ENCODE assay signal across 8 cellular contexts in the genomic region with DNA sequence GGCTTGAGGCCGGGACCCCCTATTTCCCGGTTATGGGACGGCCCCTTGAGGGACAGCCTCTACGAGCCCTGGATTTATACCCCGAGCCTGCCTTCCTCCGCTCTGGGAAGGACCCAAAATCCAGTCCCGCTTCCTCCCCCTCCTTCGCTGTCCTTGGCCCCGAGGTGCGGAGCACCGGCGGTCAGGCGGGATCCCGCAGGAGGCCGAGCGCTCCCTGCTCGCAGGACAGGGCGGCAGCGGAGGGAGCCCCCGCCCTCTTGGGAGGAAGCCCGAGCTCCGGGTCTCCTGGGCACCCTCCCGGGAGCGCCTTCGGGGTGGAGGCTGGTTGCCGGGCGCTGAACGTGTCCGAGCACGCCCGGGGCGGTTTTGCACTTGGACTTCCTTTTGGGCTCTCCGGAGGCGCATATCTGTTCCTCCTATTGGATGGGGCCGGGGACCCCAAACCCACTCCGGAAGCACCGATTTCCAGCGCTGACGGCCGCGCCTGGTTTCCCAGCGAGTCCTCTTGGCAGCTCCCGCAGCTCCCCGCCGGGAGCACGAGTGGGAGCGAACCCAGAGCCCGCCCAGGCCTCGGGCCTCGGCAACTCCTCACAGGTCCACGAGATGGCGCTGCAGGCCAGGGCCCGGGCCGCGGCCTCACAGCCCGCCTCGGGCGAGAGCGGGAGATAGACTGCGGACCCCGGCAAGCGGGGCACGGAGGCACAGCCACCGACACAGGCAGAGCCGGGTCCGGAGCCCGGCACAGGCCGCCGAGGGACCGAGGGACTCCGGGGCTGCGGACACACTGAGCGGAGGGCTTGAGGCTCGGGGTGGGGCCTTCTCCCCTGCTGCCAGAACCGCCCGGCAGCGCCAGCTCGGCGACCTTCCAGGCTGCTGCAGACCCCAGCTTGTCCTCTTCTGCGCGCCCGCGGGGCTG. TPM values are rescaled to one million over a fixed set of nuclear protein-coding genes. Genes with fewer than 3 reads are reported as not detected.
DNase-seq lines count a peak whose midpoint lies in the region; ATAC-seq, FAIRE-seq and TF ChIP-seq lines count a peak whose summit lies in the region.

No MANE protein-coding gene starts in this region.

- peak overlapping the region; percentile 37 to 86 (median 72) for H3K4me3 Mint-ChIP-seq in IgD-negative memory B cell
- H3K4me3 Mint-ChIP-seq in neural progenitor cell = peak overlapping the region; percentile 66

- peak; percentile 94 for DNase-seq in D721Med (ENCODE audit: insufficient read length, low spot score)
- peak; percentile 44 for DNase-seq in RCC 7860 (ENCODE audit: low spot score)
- DNase-seq in activated gamma-delta T cell (lab: John Stamatoyannopoulos, UW) = peak; percentile 55
- peak; percentile 75 to 89 for DNase-seq in foreskin keratinocyte
- peak; percentile 92 for DNase-seq in neural progenitor cell (ENCODE audit: low spot score)

- ATAC-seq in GM21529 (IDR thresholded peaks at IDR 0.05; ENCODE audit: unreplicated experiment) = peak; percentile 60
- peak; percentile 62 for ATAC-seq in foreskin keratinocyte

- H3K36me3 ChIP-seq in neural progenitor cell (no peaks in the 10 kb centered on the region), subcutaneous abdominal adipose tissue (ENCODE audit: control insufficient read depth in 5 of 5, insufficient read depth in 5 of 5, low read length in 5 of 5) (no peaks in the 10 kb centered on the region)

- H2AFZ ChIP-seq in neural progenitor cell (replicated peaks) = peak overlapping the region; percentile 89

- H3K9me3 Mint-ChIP-seq in IgD-negative memory B cell (no peaks in the 10 kb centered on the region), neural progenitor cell (no peaks in the 10 kb centered on the region)

- H3K36me3 Mint-ChIP-seq in IgD-negative memory B cell = no peaks in the 10 kb centered on the region
- H3K36me3 Mint-ChIP-seq in neural progenitor cell = no peaks in the 10 kb centered on the region

- H3K4me3 ChIP-seq in neural progenitor cell (peak overlapping the region; percentile 51), subcutaneous abdominal adipose tissue (ENCODE audit: low read depth in 1 of 5, low read length in 5 of 5) (peak overlapping the region in 4 of 5 donors; percentile 67 to 79 (median 72))

- TF ChIP-seq CTCF in D721Med (IDR thresholded peaks at IDR 0.05; ENCODE audit: insufficient read depth, missing control alignments) = peak; percentile 89
- TF ChIP-seq CTCF in foreskin keratinocyte (conservative IDR thresholded peaks at IDR 0.05) = peak; percentile 98
- TF ChIP-seq CTCF in neural progenitor cell (IDR thresholded peaks at IDR 0.05) = peak; percentile 96

- H3K27me3 ChIP-seq in foreskin keratinocyte (peaks cover 37% of the 10 kb centered on the region), neural progenitor cell (peaks cover 98% of the 10 kb centered on the region), subcutaneous abdominal adipose tissue (ENCODE audit: control insufficient read depth in 5 of 5, insufficient read depth in 4 of 5, low read length in 5 of 5) (peaks cover 0 to 17% (median 7%) of the 10 kb centered on the region in 5 donors)

- peak overlapping the region; percentile 80 for H3K4me2 ChIP-seq in neural progenitor cell

- H3F3A ChIP-seq in neural progenitor cell (ENCODE audit: low read depth) = peaks cover 31% of the 10 kb centered on the region

- no peaks in the 10 kb centered on the region for H3K9me3 ChIP-seq in neural progenitor cell (ENCODE audit: low read depth)
- H3K9me3 ChIP-seq in subcutaneous abdominal adipose tissue (ENCODE audit: control insufficient read depth in 5 of 5, low read length in 5 of 5) = no peaks in the 10 kb centered on the region

- H3K79me2 ChIP-seq in neural progenitor cell (ENCODE audit: low read depth) = no peaks in the 10 kb centered on the region

- H3K4me1 Mint-ChIP-seq in IgD-negative memory B cell (peaks cover 11 to 18% (median 15%) of the 10 kb centered on the region in 3 donors), neural progenitor cell (peaks cover 16% of the 10 kb centered on the region)

- peaks cover 29% of the 10 kb centered on the region for H3K27me3 Mint-ChIP-seq in IgD-negative memory B cell
- peaks cover 47% of the 10 kb centered on the region for H3K27me3 Mint-ChIP-seq in neural progenitor cell (ENCODE audit: insufficient read depth, low read depth)

- peaks cover 37% of the 10 kb centered on the region for H4K20me1 ChIP-seq in neural progenitor cell (ENCODE audit: low read depth)

- H3K27ac ChIP-seq in foreskin keratinocyte (no peak overlapping the region), neural progenitor cell (no peak overlapping the region), subcutaneous abdominal adipose tissue (ENCODE audit: low read depth, low read length) (peak overlapping the region; percentile 79)

- H3K9ac ChIP-seq in neural progenitor cell (no peak overlapping the region), subcutaneous abdominal adipose tissue (ENCODE audit: low read length in 5 of 5) (peak overlapping the region in 4 of 5 donors; percentile 63 to 89 (median 79))

- no peaks in the 10 kb centered on the region for H3K4me1 ChIP-seq in foreskin keratinocyte
- peaks cover 9% of the 10 kb centered on the region for H3K4me1 ChIP-seq in neural progenitor cell
- H3K4me1 ChIP-seq in subcutaneous abdominal adipose tissue (ENCODE audit: control insufficient read depth in 5 of 5, insufficient read depth in 5 of 5, low read length in 5 of 5) = peaks cover 4 to 82% (median 77%) of the 10 kb centered on the region in 5 donors

- H3K27ac Mint-ChIP-seq in IgD-negative memory B cell = peak overlapping the region in 1 of 3 donors; percentile 31
- no peak overlapping the region for H3K27ac Mint-ChIP-seq in neural progenitor cell

- FAIRE-seq in D721Med (lab: Jason Lieb, UNC) = no peak
- FAIRE-seq in RCC 7860 (lab: Jason Lieb, UNC) = no peak

RNA-seq across cellular contexts. Expression of a gene that starts 12.6 kb away (rescaled TPM):
- polyA plus RNA-seq in IgD-negative memory B cell = not detected
- total RNA-seq in foreskin keratinocyte = not detected in 2 replicates
- polyA plus RNA-seq in foreskin keratinocyte = not detected in 2 replicates
- not detected in 2 replicates for total RNA-seq in neural progenitor cell (ENCODE audit: low replicate concordance)

RNA-seq across cellular contexts. Expression of a gene that starts 40.0 kb away (rescaled TPM):
- polyA plus RNA-seq in IgD-negative memory B cell (not detected), foreskin keratinocyte (0.01 TPM in 1 of 2 replicates, not detected in the other)
- total RNA-seq in foreskin keratinocyte (0.07 TPM in 1 of 2 replicates, not detected in the other), neural progenitor cell (ENCODE audit: low replicate concordance) (not detected in 2 replicates)

Comparison
In these comparisons a context has a peak if more than half of its experiments do, and no peak if none do; other contexts are left out.
1. DNase-seq: peak in every context shown above with its lines; median percentile 94 in D721Med; 92 in neural progenitor cell; 82 in foreskin keratinocyte; 55 in activated gamma-delta T cell; 44 in RCC 7860.